27 cellular contexts compared by ENCODE assay signal in the genomic region with DNA sequence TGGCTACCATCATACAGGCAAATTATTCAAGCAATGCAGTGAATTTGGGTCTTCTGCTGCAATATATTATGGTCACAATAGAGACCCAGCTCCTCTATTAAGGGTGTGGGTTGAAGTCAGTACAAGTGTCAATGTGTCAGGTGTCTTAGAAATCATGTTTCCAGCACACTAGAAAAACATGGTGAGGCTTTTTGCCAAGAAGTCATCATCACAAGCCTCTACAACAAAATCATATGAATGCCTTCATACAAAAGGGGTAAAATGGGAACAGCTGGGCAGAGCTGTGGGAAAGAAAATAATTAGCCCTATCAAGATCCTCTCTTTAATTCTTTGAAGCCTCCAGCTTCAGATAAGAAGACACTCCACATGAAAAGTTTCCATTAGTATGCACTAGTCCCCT. TPM values are rescaled to one million over a fixed set of nuclear protein-coding genes. Genes with fewer than 3 reads are reported as not detected.
"Had no signal": no experiment of that assay in that cellular context is flagged by ENCODE, and none has a peak within 500 bp of the region (broad histone marks: within the 10 kb centered on the region; RNA-seq: fewer than 3 reads in every experiment).

No MANE protein-coding gene starts in this region.

- H3K4me2 ChIP-seq: KMS-11 had no signal

- H3K4me3 ChIP-seq: SK-N-MC had no signal

- DNase-seq: activated B cell treated with CpG ODN at 0.5 μM for 24 hours; activated CD4-positive, alpha-beta memory T cell treated with anti-CD3 and anti-CD28 coated beads for 36 hours; activated CD4-positive, alpha-beta T cell treated with anti-CD3 and anti-CD28 coated beads for 1 hour; activated CD4-positive, alpha-beta T cell treated with anti-CD3 and anti-CD28 coated beads, Interleukin-2, amount 10 ng/mL, durations not matched to agents 24 days and 14 days; activated CD8-positive, alpha-beta memory T cell treated with anti-CD3 and anti-CD28 coated beads for 24 hours; activated gamma-delta T cell treated with Interleukin-2 at 50 U/mL for 16 hours; activated naive CD4-positive, alpha-beta T cell treated with anti-CD3 and anti-CD28 coated beads, Interleukin-2, amount 10 ng/mL, durations not matched to agents 7 days and 5 days; activated naive CD8-positive, alpha-beta T cell treated with anti-CD3 and anti-CD28 coated beads for 36 hours; activated T-cell treated with anti-CD3 and anti-CD28 coated beads, Interleukin-2, amount 50 U/mL, for 48 hours; anterior cingulate cortex; MV-4-11; NCI-H1092 treated with DMSO at 0.1 percent for 48 hours; NCI-H1417 treated with DMSO at 0.1 percent for 48 hours; NCI-H1694 treated with DMSO at 0.1 percent for 48 hours; NCI-H2029 treated with DMSO at 0.1 percent for 48 hours; NCI-H526; NCI-H82; RPMI8226; T-cell; T-helper 2 cell; T1000 had no signal

- H3K4me1 Mint-ChIP-seq: activated B cell treated with CpG ODN at 0.5 μM for 24 hours; activated CD4-positive, alpha-beta T cell treated with anti-CD3 and anti-CD28 coated beads, Interleukin-2, amount 10 ng/mL, durations not matched to agents 24 days and 14 days; activated naive CD4-positive, alpha-beta T cell treated with anti-CD3 and anti-CD28 coated beads, Interleukin-2, amount 10 ng/mL, durations not matched to agents 7 days and 5 days; activated naive CD8-positive, alpha-beta T cell treated with anti-CD3 and anti-CD28 coated beads for 36 hours; activated T-helper 17 cell treated with anti-CD3 and anti-CD28 coated beads, Interleukin-2, amount 50 U/mL, for 72 hours; T-cell had no signal

- H3K27ac ChIP-seq: KMS-11, SK-N-MC had no signal

- H3K27ac Mint-ChIP-seq: activated B cell treated with CpG ODN at 0.5 μM for 24 hours; activated CD4-positive, alpha-beta memory T cell treated with anti-CD3 and anti-CD28 coated beads for 36 hours; activated CD4-positive, alpha-beta T cell treated with anti-CD3 and anti-CD28 coated beads, Interleukin-2, amount 10 ng/mL, durations not matched to agents 24 days and 14 days; activated naive CD4-positive, alpha-beta T cell treated with anti-CD3 and anti-CD28 coated beads, Interleukin-2, amount 10 ng/mL, durations not matched to agents 7 days and 5 days; activated naive CD8-positive, alpha-beta T cell treated with anti-CD3 and anti-CD28 coated beads for 36 hours; activated T-helper 17 cell treated with anti-CD3 and anti-CD28 coated beads, Interleukin-2, amount 50 U/mL, for 72 hours; T-cell had no signal

- H3K9ac ChIP-seq: KMS-11 had no signal

- H3K36me3 Mint-ChIP-seq: activated CD4-positive, alpha-beta memory T cell treated with anti-CD3 and anti-CD28 coated beads for 36 hours; activated naive CD4-positive, alpha-beta T cell treated with anti-CD3 and anti-CD28 coated beads, Interleukin-2, amount 10 ng/mL, durations not matched to agents 7 days and 5 days; activated naive CD8-positive, alpha-beta T cell treated with anti-CD3 and anti-CD28 coated beads for 36 hours; T-cell had no signal

- H3K4me3 Mint-ChIP-seq: activated B cell treated with CpG ODN at 0.5 μM for 24 hours; activated CD4-positive, alpha-beta memory T cell treated with anti-CD3 and anti-CD28 coated beads for 36 hours; activated CD4-positive, alpha-beta T cell treated with anti-CD3 and anti-CD28 coated beads, Interleukin-2, amount 10 ng/mL, durations not matched to agents 24 days and 14 days; activated naive CD4-positive, alpha-beta T cell treated with anti-CD3 and anti-CD28 coated beads, Interleukin-2, amount 10 ng/mL, durations not matched to agents 7 days and 5 days; activated naive CD8-positive, alpha-beta T cell treated with anti-CD3 and anti-CD28 coated beads for 36 hours; activated T-helper 17 cell treated with anti-CD3 and anti-CD28 coated beads, Interleukin-2, amount 50 U/mL, for 72 hours; T-cell had no signal

- ATAC-seq: activated T-helper 17 cell treated with anti-CD3 and anti-CD28 coated beads, Interleukin-2, amount 50 U/mL, for 72 hours; Panc1; Right ventricle myocardium inferior; T-cell had no signal

- H3K27me3 Mint-ChIP-seq: activated B cell treated with CpG ODN at 0.5 μM for 24 hours; activated CD4-positive, alpha-beta memory T cell treated with anti-CD3 and anti-CD28 coated beads for 36 hours; activated CD4-positive, alpha-beta T cell treated with anti-CD3 and anti-CD28 coated beads, Interleukin-2, amount 10 ng/mL, durations not matched to agents 24 days and 14 days; activated naive CD4-positive, alpha-beta T cell treated with anti-CD3 and anti-CD28 coated beads, Interleukin-2, amount 10 ng/mL, durations not matched to agents 7 days and 5 days; activated naive CD8-positive, alpha-beta T cell treated with anti-CD3 and anti-CD28 coated beads for 36 hours; activated T-helper 17 cell treated with anti-CD3 and anti-CD28 coated beads, Interleukin-2, amount 50 U/mL, for 72 hours had no signal

- H3K9me3 Mint-ChIP-seq: activated B cell treated with CpG ODN at 0.5 μM for 24 hours; activated CD4-positive, alpha-beta memory T cell treated with anti-CD3 and anti-CD28 coated beads for 36 hours; activated CD4-positive, alpha-beta T cell treated with anti-CD3 and anti-CD28 coated beads, Interleukin-2, amount 10 ng/mL, durations not matched to agents 24 days and 14 days; activated naive CD4-positive, alpha-beta T cell treated with anti-CD3 and anti-CD28 coated beads, Interleukin-2, amount 10 ng/mL, durations not matched to agents 7 days and 5 days; activated naive CD8-positive, alpha-beta T cell treated with anti-CD3 and anti-CD28 coated beads for 36 hours had no signal

RNA-seq across cellular contexts. Expression of a gene that starts 37.2 kb away (rescaled TPM):
- total RNA-seq: activated B cell treated with CpG ODN at 0.5 μM for 24 hours; activated CD4-positive, alpha-beta memory T cell treated with anti-CD3 and anti-CD28 coated beads for 36 hours; activated CD4-positive, alpha-beta T cell treated with anti-CD3 and anti-CD28 coated beads, Interleukin-2, amount 10 ng/mL, durations not matched to agents 24 days and 14 days; MCF 10A; T-cell had no signal
